12 cellular contexts compared by ENCODE assay signal in the genomic region with DNA sequence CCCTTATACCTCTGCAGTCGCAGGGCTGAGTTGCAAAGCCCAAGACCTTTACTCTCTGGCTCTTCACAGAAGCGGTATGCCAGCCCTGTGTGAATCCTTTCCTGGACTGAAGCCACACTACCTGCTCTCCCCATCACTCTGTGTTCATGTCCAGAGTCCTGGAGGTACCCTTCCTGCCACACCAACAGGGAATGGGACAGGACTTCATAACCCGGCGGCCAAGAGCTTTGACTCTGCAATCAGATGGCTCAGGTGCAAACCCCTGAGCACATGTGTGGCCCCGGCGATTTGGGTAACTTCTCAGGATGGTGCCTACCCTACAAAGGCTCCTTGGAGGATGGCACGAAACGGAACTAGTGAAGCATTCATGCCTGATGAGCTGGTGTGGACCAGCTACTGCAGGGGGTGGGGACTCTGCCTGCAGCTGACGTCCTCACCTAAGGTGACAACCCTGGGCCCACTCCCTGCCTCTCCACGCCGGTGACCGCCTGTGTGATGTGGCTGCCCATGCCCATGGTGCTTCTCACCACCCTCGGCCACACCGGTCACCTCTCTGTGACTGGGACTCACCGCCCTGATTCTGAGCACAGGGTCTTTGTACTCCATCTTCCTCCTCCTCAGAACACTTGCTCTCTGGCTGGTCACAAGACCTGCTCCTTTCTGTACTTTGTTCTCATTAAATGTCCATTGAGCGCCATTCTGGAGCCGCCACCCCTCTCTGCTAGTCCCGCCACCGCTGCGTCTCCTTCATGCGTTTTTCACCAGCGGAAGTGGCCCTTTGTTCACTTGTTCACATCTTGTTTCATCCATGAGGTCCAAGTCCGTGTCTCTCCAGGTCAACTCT.
"Had no signal": no experiment of that assay in that cellular context is flagged by ENCODE, and none has a peak within 500 bp of the region (broad histone marks: within the 10 kb centered on the region; RNA-seq: fewer than 3 reads in every experiment).

No MANE protein-coding gene starts in this region.

- DNase-seq: activated CD4-positive, alpha-beta memory T cell treated with anti-CD3 and anti-CD28 coated beads for 36 hours; activated gamma-delta T cell; activated T-cell treated with anti-CD3 and anti-CD28 coated beads, Interleukin-2, amount 50 U/mL, for 4 hours; colonic mucosa; effector CD8-positive, alpha-beta T cell; left lung; substantia nigra; T-helper 9 cell; transverse colon had no signal

- H3K4me3 Mint-ChIP-seq: activated CD4-positive, alpha-beta memory T cell treated with anti-CD3 and anti-CD28 coated beads for 36 hours; activated T-cell treated with anti-CD3 and anti-CD28 coated beads, Interleukin-2, amount 50 U/mL, for 4 hours; nephron had no signal

- H3K9me3 ChIP-seq: ascending aorta, colonic mucosa, gastroesophageal sphincter, left lung, transverse colon had no signal

- ATAC-seq: activated T-cell treated with anti-CD3 and anti-CD28 coated beads, Interleukin-2, amount 50 U/mL, for 4 hours; gastroesophageal sphincter; left lung had no signal

- H3K27ac Mint-ChIP-seq: activated CD4-positive, alpha-beta memory T cell treated with anti-CD3 and anti-CD28 coated beads for 36 hours had no signal

- H3K36me3 Mint-ChIP-seq: activated CD4-positive, alpha-beta memory T cell treated with anti-CD3 and anti-CD28 coated beads for 36 hours had no signal

- H3K9me3 Mint-ChIP-seq: activated CD4-positive, alpha-beta memory T cell treated with anti-CD3 and anti-CD28 coated beads for 36 hours; activated T-cell treated with anti-CD3 and anti-CD28 coated beads, Interleukin-2, amount 50 U/mL, for 4 hours; nephron had no signal

- H3K27me3 Mint-ChIP-seq: activated CD4-positive, alpha-beta memory T cell treated with anti-CD3 and anti-CD28 coated beads for 36 hours had no signal
